Comparison of ENCODE assay signal across 9 cellular contexts in genomic region chr1:12196641-12197482, GRCh38. TPM values are rescaled to one million over a fixed set of nuclear protein-coding genes. Genes with fewer than 3 reads are reported as not detected.
A peak's percentile ranks its signal among the peaks of the same experiment; 100 is the strongest.
DNase-seq lines count a peak whose midpoint lies in the region; ATAC-seq and TF ChIP-seq lines count a peak whose summit lies in the region.
"Had no signal": no experiment of that assay in that cellular context is flagged by ENCODE, and none has a peak within 500 bp of the region (broad histone marks: within the 10 kb centered on the region; RNA-seq: fewer than 3 reads in every experiment).

No MANE protein-coding gene starts in this region.

- H3K9me3 Mint-ChIP-seq in effector memory CD8-positive, alpha-beta T cell: no peaks in the 10 kb centered on the region

- peak; percentile 91 for DNase-seq in NCI-H2171 (lab: John Stamatoyannopoulos, UW)
- DNase-seq in effector memory CD8-positive, alpha-beta T cell: no peak
- DNase-seq in posterior vena cava (ENCODE audit: low spot score): peak; percentile 89
- DNase-seq in superior temporal gyrus (ENCODE audit: extremely low spot score): no peak
- DNase-seq in sigmoid colon: no peak
- no peak for DNase-seq in activated CD4-positive, alpha-beta T cell treated with anti-CD3 and anti-CD28 coated beads for 1 hour
- DNase-seq: kidney; stimulated activated CD4-positive, alpha-beta T cell treated with anti-CD3 and anti-CD28 coated beads, Interleukin-1b, Interleukin-23, amount 100 ng/mL, for 48 hours had no signal

- intact Hi-C loops in posterior vena cava (cut with DNase I) (loop anchor here in 1 of 2 donors (5.0 kb wide), 1 partner anchor 1775 kb away; no protein-coding TSS in a partner anchor), sigmoid colon (cut with DNase I) (loop anchor here (5.0 kb wide), 1 partner anchor 35 kb away; no protein-coding TSS in a partner anchor)

- peaks cover 0 to 19% (median 3%) of the 10 kb centered on the region in 4 donors for H3K36me3 ChIP-seq in sigmoid colon

- H3K27ac ChIP-seq in sigmoid colon: peak overlapping the region in 1 of 4 donors; percentile 37

- peaks cover 90% of the 10 kb centered on the region for H3K36me3 Mint-ChIP-seq in effector memory CD8-positive, alpha-beta T cell (ENCODE audit: insufficient read depth)

- ATAC-seq in effector memory CD8-positive, alpha-beta T cell (replicated peaks): no peak

- WGBS in sigmoid colon, 2 donors: 72 to 87% methylated on average over 20 of the region's 20 CpGs

- peak overlapping the region; percentile 77 to 92 for H3K27ac Mint-ChIP-seq in effector memory CD8-positive, alpha-beta T cell

- no peaks in the 10 kb centered on the region for H3K27me3 Mint-ChIP-seq in effector memory CD8-positive, alpha-beta T cell

- H3K9me3 ChIP-seq in sigmoid colon: no peaks in the 10 kb centered on the region

- H3K4me3 ChIP-seq in sigmoid colon: no peak overlapping the region

- no peaks in the 10 kb centered on the region for H3K27me3 ChIP-seq in sigmoid colon

- peak; percentile 60 for TF ChIP-seq CTCF in GM12874 (IDR thresholded peaks at IDR 0.05; ENCODE audit: insufficient read depth, low read depth, low read length)
- no peak for TF ChIP-seq CTCF in sigmoid colon (IDR thresholded peaks at IDR 0.05)

- no peak overlapping the region for H3K4me3 Mint-ChIP-seq in effector memory CD8-positive, alpha-beta T cell

- no peaks in the 10 kb centered on the region for H3K4me1 ChIP-seq in sigmoid colon

- no peak for TF ChIP-seq POLR2A in sigmoid colon (IDR thresholded peaks at IDR 0.05)

- peaks cover 36 to 41% of the 10 kb centered on the region in 2 donors for H3K4me1 Mint-ChIP-seq in effector memory CD8-positive, alpha-beta T cell (ENCODE audit: low read depth in 2 of 2)

- TF ChIP-seq EP300 in sigmoid colon (IDR thresholded peaks at IDR 0.05): peak in 1 of 4 donors; percentile 34

RNA-seq across cellular contexts. Expression of gene TNFRSF1B, which starts 30.1 kb away (rescaled TPM):
- 10 to 100 TPM; 37.6 to 38.1 TPM for total RNA-seq in posterior vena cava
- total RNA-seq in sigmoid colon: 10 to 100 TPM; 15.5 to 19.7 (median 18.9) TPM
- 10 to 100 TPM in 2 of 3 donors, 1 to 10 TPM in 1; 4.2 to 37.2 (median 16.2) TPM for polyA plus RNA-seq in sigmoid colon

RNA-seq across cellular contexts. Expression of gene VPS13D, which starts 33.0 kb away (rescaled TPM):
- 10 to 100 TPM; 74.9 to 96.7 TPM for total RNA-seq in posterior vena cava
- 10 to 100 TPM; 49.7 to 90.8 (median 54.7) TPM for total RNA-seq in sigmoid colon
- polyA plus RNA-seq in sigmoid colon: 10 to 100 TPM in 2 of 3 donors, 1 to 10 TPM in 1; 7.6 to 27.4 (median 12.0) TPM

Comparison
In these comparisons a context has a peak if more than half of its experiments do, and no peak if none do; other contexts are left out.
1. DNase-seq: peak in NCI-H2171 (single experiment) and posterior vena cava (single experiment); none in effector memory CD8-positive, alpha-beta T cell (0 of 3), superior temporal gyrus (single experiment), sigmoid colon (single experiment) and activated CD4-positive, alpha-beta T cell treated with anti-CD3 and anti-CD28 coated beads for 1 hour (single experiment).